In the genomic region with DNA sequence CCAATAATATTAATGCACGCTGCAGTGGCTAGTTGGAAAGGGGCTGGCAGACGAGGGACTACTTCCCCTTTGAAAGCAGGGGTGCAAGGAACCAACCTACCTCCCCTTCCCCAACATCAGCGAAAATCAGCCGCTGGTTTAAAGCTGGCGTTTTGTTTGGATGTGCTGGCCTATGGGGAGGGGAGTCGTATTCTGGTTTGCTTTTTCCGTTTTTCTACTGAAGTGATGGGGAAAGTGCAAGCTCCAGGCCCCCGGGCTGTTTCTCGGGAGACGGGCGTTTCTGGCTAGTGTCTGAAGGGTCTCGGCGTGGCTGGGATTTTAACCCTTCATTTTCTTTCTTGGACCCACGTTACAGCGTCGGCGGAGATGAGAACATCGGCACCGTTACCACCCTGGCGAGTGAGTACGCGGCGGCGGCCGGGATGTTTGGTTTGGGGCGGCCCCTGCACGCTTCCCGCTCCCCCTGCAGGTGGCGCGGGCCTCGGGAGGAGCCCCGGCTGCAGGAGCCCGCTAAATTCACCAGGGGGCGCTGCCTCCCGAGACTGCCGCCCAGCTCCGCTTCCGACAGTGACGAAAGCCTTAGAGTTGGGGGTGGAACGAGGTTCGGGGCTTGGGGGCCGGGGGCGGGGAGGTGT, we compare ENCODE assay signal across 8 cellular contexts.
DNase-seq lines count a peak whose midpoint lies in the region; ATAC-seq, FAIRE-seq and TF ChIP-seq lines count a peak whose summit lies in the region.

No MANE protein-coding gene starts in this region.

- intact Hi-C loops in kidney (cut with DNase I): no loop called here

- H3K4me1 ChIP-seq in kidney (ENCODE audit: control insufficient read depth in 1 of 2, insufficient read depth in 1 of 2, low read depth in 1 of 2, low read length in 2 of 2): no peaks in the 10 kb centered on the region

- peak overlapping the region; percentile 68 to 89 for H3K4me3 ChIP-seq in kidney (ENCODE audit: low read length in 2 of 2)

- DNase-seq in AG09319 (ENCODE audit: extremely low read depth, low read depth) (peak; percentile 51), NCI-H345 (lab: John Stamatoyannopoulos, UW) (peak; percentile 93), cerebellar cortex (ENCODE audit: low spot score) (peak; percentile 81), kidney (peak; percentile 94)
- DNase-seq in activated CD4-positive, CD25-positive, alpha-beta regulatory T cell treated with anti-CD3 and anti-CD28 coated beads, Interleukin-2, amount 50 U/mL, for 72 hours: peak; percentile 94
- DNase-seq in stimulated activated CD4-positive, alpha-beta T cell treated with anti-CD3 and anti-CD28 coated beads, Interleukin-15, amount 100 ng/mL, for 1 hour (ENCODE audit: low read depth in 1 of 2, low spot score in 1 of 2): peak; percentile 82 to 88

- TF ChIP-seq CTCF in AG09319 (IDR thresholded peaks at IDR 0.05; ENCODE audit: low read depth, low read length): peak; percentile 99
- TF ChIP-seq CTCF in kidney (IDR thresholded peaks at IDR 0.05; ENCODE audit: borderline replicate concordance, extremely low read depth, insufficient read depth): peak; percentile 99

- no peak overlapping the region for H3K27ac ChIP-seq in kidney (ENCODE audit: low read depth in 2 of 2, low read length in 2 of 2)

- H3K36me3 ChIP-seq in kidney (ENCODE audit: control insufficient read depth in 1 of 2, insufficient read depth in 2 of 2, low read length in 2 of 2): no peaks in the 10 kb centered on the region

- FAIRE-seq in kidney (lab: Jason Lieb, UNC): no peak

- peak overlapping the region; percentile 22 to 64 for H3K9ac ChIP-seq in kidney (ENCODE audit: low read length in 2 of 2)

- no peaks in the 10 kb centered on the region for H3K9me3 ChIP-seq in kidney (ENCODE audit: control insufficient read depth in 1 of 2, low read length in 2 of 2)

- ATAC-seq in GM19023 (IDR thresholded peaks at IDR 0.05; ENCODE audit: unreplicated experiment): peak; percentile 95
- ATAC-seq in HG03196 (IDR thresholded peaks at IDR 0.05; ENCODE audit: unreplicated experiment): peak; percentile 97
